9 cellular contexts compared by ENCODE assay signal in genomic region chr13:27339299-27339698, GRCh38.
DNase-seq lines count a peak whose midpoint lies in the region; FAIRE-seq and TF ChIP-seq lines count a peak whose summit lies in the region.
"Had no signal": no experiment of that assay in that cellular context is flagged by ENCODE, and none has a peak within 500 bp of the region (broad histone marks: within the 10 kb centered on the region; RNA-seq: fewer than 3 reads in every experiment).

No MANE protein-coding gene starts in this region.

- no peak overlapping the region for H3K4me2 ChIP-seq in smooth muscle cell
- no peak overlapping the region for H3K4me2 ChIP-seq in neuronal stem cell (ENCODE audit: insufficient read depth, low read length, poor library complexity, severe bottlenecking)

- no peak overlapping the region for H4K91ac ChIP-seq in neuronal stem cell (ENCODE audit: low read depth, low read length, poor library complexity)

- no peak overlapping the region for H3K23ac ChIP-seq in neuronal stem cell (ENCODE audit: low read depth, low read length, poor library complexity)

- H3K9me3 Mint-ChIP-seq in endodermal cell, result no peaks in the 10 kb centered on the region

- H2AFZ ChIP-seq in smooth muscle cell (ENCODE audit: low read depth) (no peak overlapping the region), neuronal stem cell (ENCODE audit: low read length) (no peak overlapping the region)

- H2BK120ac ChIP-seq in neuronal stem cell (ENCODE audit: low read depth, low read length), result no peak overlapping the region

- H3K4me3 ChIP-seq in WI38 (ENCODE audit: low read depth, low read length) (no peak overlapping the region), endodermal cell (ENCODE audit: low read length) (no peak overlapping the region), smooth muscle cell (no peak overlapping the region), neuronal stem cell (ENCODE audit: low read length in 2 of 2) (no peak overlapping the region)
- H3K4me3 ChIP-seq: thoracic aorta had no signal

- H2BK5ac ChIP-seq in neuronal stem cell (ENCODE audit: low read length), result no peak overlapping the region

- TF ChIP-seq CTCF in WI38 (IDR thresholded peaks at IDR 0.05; ENCODE audit: low read depth, low read length) (peak; percentile 69), endodermal cell (conservative IDR thresholded peaks at IDR 0.05) (peak; percentile 74), smooth muscle cell (IDR thresholded peaks at IDR 0.05; ENCODE audit: borderline replicate concordance, insufficient read depth, poor library complexity, severe bottlenecking) (peak; percentile 48)

- H3K36me3 ChIP-seq in endodermal cell (ENCODE audit: control insufficient read depth, insufficient read depth, low read length), result no peaks in the 10 kb centered on the region
- no peaks in the 10 kb centered on the region for H3K36me3 ChIP-seq in smooth muscle cell (ENCODE audit: low read depth)
- H3K36me3 ChIP-seq in neuronal stem cell (replicated peaks in 1 of 2; ENCODE audit: control insufficient read depth in 2 of 2, insufficient read depth in 2 of 2, low read length in 2 of 2), result no peaks in the 10 kb centered on the region
- H3K36me3 ChIP-seq: thoracic aorta had no signal

- peaks cover 4% of the 10 kb centered on the region for H3K4me1 Mint-ChIP-seq in endodermal cell

- no peaks in the 10 kb centered on the region for H3K4me1 ChIP-seq in endodermal cell (ENCODE audit: control insufficient read depth, insufficient read depth, low read length)
- H3K4me1 ChIP-seq in smooth muscle cell (ENCODE audit: low read depth), result peaks cover 8% of the 10 kb centered on the region
- peaks cover 0 to 6% of the 10 kb centered on the region in 2 donors for H3K4me1 ChIP-seq in neuronal stem cell (ENCODE audit: control insufficient read depth in 2 of 2, insufficient read depth in 1 of 2, low read depth in 1 of 2, low read length in 2 of 2)

- H3K14ac ChIP-seq in neuronal stem cell (ENCODE audit: low read length), result no peak overlapping the region

- no peak overlapping the region for H2BK15ac ChIP-seq in neuronal stem cell (ENCODE audit: low read length)

- peaks cover 4% of the 10 kb centered on the region for H3F3A ChIP-seq in smooth muscle cell (ENCODE audit: low read depth)

- DNase-seq in AML-193 (lab: John Stamatoyannopoulos, UW) (peak; percentile 43 to 44), GM19239 (ENCODE audit: insufficient read length, low spot score) (peak; percentile 27), M059J (ENCODE audit: low read depth) (peak; percentile 11), endodermal cell (peak; percentile 92), smooth muscle cell (lab: John Stamatoyannopoulos, UW; ENCODE audit: unreplicated experiment) (no peak), inferior parietal cortex (ENCODE audit: extremely low spot score) (no peak), neuronal stem cell (ENCODE audit: low spot score) (no peak)

- no peaks in the 10 kb centered on the region for H3K79me1 ChIP-seq in neuronal stem cell (ENCODE audit: low read depth, low read length)

- H4K20me1 ChIP-seq in smooth muscle cell (ENCODE audit: low read depth), result no peaks in the 10 kb centered on the region

- H3K27me3 Mint-ChIP-seq in endodermal cell (ENCODE audit: insufficient read depth), result no peaks in the 10 kb centered on the region

- no peak overlapping the region for H3K27ac ChIP-seq in endodermal cell (ENCODE audit: low read depth, low read length)
- no peak overlapping the region for H3K27ac ChIP-seq in smooth muscle cell (ENCODE audit: low read depth)
- H3K27ac ChIP-seq in neuronal stem cell (replicated peaks; ENCODE audit: low read length), result no peak overlapping the region
- H3K27ac ChIP-seq: thoracic aorta had no signal

- H3K4me3 Mint-ChIP-seq in endodermal cell, result no peak overlapping the region

- H3K9ac ChIP-seq in endodermal cell (ENCODE audit: extremely low read depth, low read length, poor library complexity, severe bottlenecking) (no peak overlapping the region), smooth muscle cell (ENCODE audit: low read depth) (no peak overlapping the region), neuronal stem cell (ENCODE audit: low read depth, low read length, poor library complexity) (no peak overlapping the region)

- whole genome bisulfite sequencing in endodermal cell (ENCODE audit: insufficient coverage in 1 of 2, insufficient read length in 1 of 2), 2 experiments, result 25 to 37% methylated on average over 3 to 6 of the region's 6 CpGs
- 12% methylated on average over 6 of the region's 6 CpGs for WGBS in smooth muscle cell (ENCODE audit: low lambda C conversion rate)
- WGBS in neuronal stem cell (ENCODE audit: extremely low coverage in 2 of 2, insufficient read length in 2 of 2, insufficient replicate concordance in 1 of 2), 2 donors, result no CpG with 5 or more reads among the region's 6 CpGs

- no peak overlapping the region for H3K4ac ChIP-seq in neuronal stem cell (ENCODE audit: low read length)

- H3K27ac Mint-ChIP-seq in endodermal cell, result no peak overlapping the region

- H3K79me2 ChIP-seq in smooth muscle cell (ENCODE audit: low read depth), result no peaks in the 10 kb centered on the region

- H3K18ac ChIP-seq in neuronal stem cell (ENCODE audit: low read length), result no peak overlapping the region

- no peak overlapping the region for H2AK5ac ChIP-seq in neuronal stem cell (ENCODE audit: low read depth, low read length)

- H3K9me3 ChIP-seq in endodermal cell (ENCODE audit: control insufficient read depth, low read length), result no peaks in the 10 kb centered on the region
- no peaks in the 10 kb centered on the region for H3K9me3 ChIP-seq in smooth muscle cell (replicated peaks; ENCODE audit: low read depth)
- peaks cover 0 to 4% of the 10 kb centered on the region in 2 donors for H3K9me3 ChIP-seq in neuronal stem cell (replicated peaks in 1 of 2; ENCODE audit: control insufficient read depth in 2 of 2, insufficient read depth in 1 of 2, low read depth in 1 of 2, low read length in 2 of 2)
- H3K9me3 ChIP-seq: thoracic aorta had no signal

- H3K27me3 ChIP-seq in endodermal cell (ENCODE audit: control insufficient read depth, insufficient read depth, low read length, poor library complexity, severe bottlenecking), result no peaks in the 10 kb centered on the region
- H3K27me3 ChIP-seq in smooth muscle cell (ENCODE audit: low read depth), result peaks cover 33% of the 10 kb centered on the region
- peaks cover 0 to 29% (median 4%) of the 10 kb centered on the region in 3 experiments for H3K27me3 ChIP-seq in neuronal stem cell (ENCODE audit: control insufficient read depth in 3 of 3, insufficient read depth in 3 of 3, low read depth in 1 of 3, low read length in 3 of 3)

- H2BK12ac ChIP-seq in neuronal stem cell (ENCODE audit: low read length), result no peak overlapping the region

- no peak overlapping the region for H4K8ac ChIP-seq in neuronal stem cell (ENCODE audit: low read depth, low read length)

- H3K36me3 Mint-ChIP-seq in endodermal cell (ENCODE audit: low read depth), result no peaks in the 10 kb centered on the region

- peak; percentile 91 for FAIRE-seq in GM19239 (lab: Jason Lieb, UNC)

Comparison
In these comparisons a context has a peak if more than half of its experiments do, and no peak if none do; other contexts are left out.
1. DNase-seq: peak in AML-193 (2 of 2), GM19239 (single experiment), M059J (single experiment) and endodermal cell (single experiment); none in smooth muscle cell (single experiment), inferior parietal cortex (single experiment) and neuronal stem cell (single experiment).
2. Peak in every context shown above with its lines, with median percentiles within 50 percentile points of each other: CTCF ChIP-seq.